16 cellular contexts compared by ENCODE assay signal in the genomic region with DNA sequence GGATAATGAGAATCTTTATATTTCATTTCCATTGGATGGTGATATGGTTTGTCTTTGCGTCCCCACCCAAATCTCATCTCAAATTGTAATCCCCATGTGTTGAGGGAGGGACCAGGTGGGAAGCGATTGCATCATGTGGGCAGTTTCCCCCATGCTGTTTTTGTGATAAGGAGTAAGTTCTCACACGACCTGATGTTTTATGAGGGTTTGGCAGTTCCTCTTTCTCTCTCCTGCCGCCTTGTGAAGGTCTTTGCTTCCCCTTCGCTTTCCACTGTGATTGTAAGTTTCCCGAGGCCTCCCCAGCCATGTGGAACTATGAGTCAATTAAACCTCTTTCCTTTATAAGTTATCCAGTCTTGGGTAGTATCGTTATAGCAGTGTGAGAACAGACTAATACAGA.
"Had no signal": no experiment of that assay in that cellular context is flagged by ENCODE, and none has a peak within 500 bp of the region (broad histone marks: within the 10 kb centered on the region; RNA-seq: fewer than 3 reads in every experiment).

No MANE protein-coding gene starts in this region.

- DNase-seq: activated CD4-positive, alpha-beta T cell treated with anti-CD3 and anti-CD28 coated beads, Interleukin-2, amount 10 ng/mL, durations not matched to agents 7 days and 5 days; activated CD4-positive, CD25-positive, alpha-beta regulatory T cell; activated CD8-positive, alpha-beta memory T cell treated with anti-CD3 and anti-CD28 coated beads for 24 hours; activated naive CD4-positive, alpha-beta T cell treated with anti-CD3 and anti-CD28 coated beads, Interleukin-2, amount 10 ng/mL, durations not matched to agents 7 days and 5 days; endodermal cell; hypothalamus; kidney glomerular epithelial cell; pancreas; stimulated activated CD4-positive, alpha-beta T cell treated with anti-CD3 and anti-CD28 coated beads, Interleukin-15, amount 100 ng/mL, for 24 hours; stimulated activated CD4-positive, alpha-beta T cell treated with anti-CD3 and anti-CD28 coated beads, Interleukin-4, amount 100 ng/mL, for 24 hours; stimulated activated naive CD8-positive, alpha-beta T cell treated with anti-CD3 and anti-CD28 coated beads, Interleukin-15, amount 100 ng/mL, for 72 hours; T-helper 9 cell; testis; upper lobe of right lung had no signal

- H3K9me3 Mint-ChIP-seq: activated CD4-positive, alpha-beta T cell treated with anti-CD3 and anti-CD28 coated beads, Interleukin-2, amount 10 ng/mL, durations not matched to agents 7 days and 5 days; activated naive CD4-positive, alpha-beta T cell treated with anti-CD3 and anti-CD28 coated beads, Interleukin-2, amount 10 ng/mL, durations not matched to agents 7 days and 5 days; activated T-helper 2 cell treated with anti-CD3 and anti-CD28 coated beads, Interferon-gamma antibody, Interleukin-2, Interleukin-4, amounts not matched to agents 10 μg/mL and 5 μg/mL and 100 μg/mL, durations not matched to agents 14 hours and 24 hours and 36 hours; neural progenitor cell had no signal

- H3K27ac Mint-ChIP-seq: activated CD4-positive, alpha-beta T cell treated with anti-CD3 and anti-CD28 coated beads, Interleukin-2, amount 10 ng/mL, durations not matched to agents 7 days and 5 days; activated naive CD4-positive, alpha-beta T cell treated with anti-CD3 and anti-CD28 coated beads, Interleukin-2, amount 10 ng/mL, durations not matched to agents 7 days and 5 days; activated T-helper 2 cell treated with anti-CD3 and anti-CD28 coated beads, Interferon-gamma antibody, Interleukin-2, Interleukin-4, amounts not matched to agents 10 μg/mL and 5 μg/mL and 100 μg/mL, durations not matched to agents 14 hours and 24 hours and 36 hours; endodermal cell; neural progenitor cell had no signal

- FAIRE-seq: pancreas had no signal

- H3K27me3 Mint-ChIP-seq: activated CD4-positive, alpha-beta T cell treated with anti-CD3 and anti-CD28 coated beads, Interleukin-2, amount 10 ng/mL, durations not matched to agents 7 days and 5 days; activated naive CD4-positive, alpha-beta T cell treated with anti-CD3 and anti-CD28 coated beads, Interleukin-2, amount 10 ng/mL, durations not matched to agents 7 days and 5 days; stimulated activated naive CD8-positive, alpha-beta T cell treated with anti-CD3 and anti-CD28 coated beads, Interleukin-15, amount 100 ng/mL, for 72 hours had no signal

- H3K4me1 Mint-ChIP-seq: activated CD4-positive, alpha-beta T cell treated with anti-CD3 and anti-CD28 coated beads, Interleukin-2, amount 10 ng/mL, durations not matched to agents 7 days and 5 days; activated naive CD4-positive, alpha-beta T cell treated with anti-CD3 and anti-CD28 coated beads, Interleukin-2, amount 10 ng/mL, durations not matched to agents 7 days and 5 days; neural progenitor cell; stimulated activated naive CD8-positive, alpha-beta T cell treated with anti-CD3 and anti-CD28 coated beads, Interleukin-15, amount 100 ng/mL, for 72 hours had no signal

- ATAC-seq: pancreas; stimulated activated naive CD8-positive, alpha-beta T cell treated with anti-CD3 and anti-CD28 coated beads, Interleukin-15, amount 100 ng/mL, for 72 hours; upper lobe of right lung had no signal

- H3K4me3 Mint-ChIP-seq: activated CD4-positive, alpha-beta T cell treated with anti-CD3 and anti-CD28 coated beads, Interleukin-2, amount 10 ng/mL, durations not matched to agents 7 days and 5 days; activated naive CD4-positive, alpha-beta T cell treated with anti-CD3 and anti-CD28 coated beads, Interleukin-2, amount 10 ng/mL, durations not matched to agents 7 days and 5 days; endodermal cell; neural progenitor cell; stimulated activated naive CD8-positive, alpha-beta T cell treated with anti-CD3 and anti-CD28 coated beads, Interleukin-15, amount 100 ng/mL, for 72 hours had no signal
